In genomic region chr15:53644681-53645080, GRCh38 we compare ENCODE assay signal across 19 cellular contexts.
"Had no signal": no experiment of that assay in that cellular context is flagged by ENCODE, and none has a peak within 500 bp of the region (broad histone marks: within the 10 kb centered on the region; RNA-seq: fewer than 3 reads in every experiment).

No MANE protein-coding gene starts in this region.

- H3K4me1 Mint-ChIP-seq: activated CD4-positive, alpha-beta memory T cell treated with anti-CD3 and anti-CD28 coated beads, Interleukin-2, amount 10 ng/mL, durations not matched to agents 7 days and 5 days; activated naive CD4-positive, alpha-beta T cell treated with anti-CD3 and anti-CD28 coated beads, Interleukin-2, amount 50 U/mL, for 24 hours; stimulated activated naive B cell treated with anti-CD40 and anti-IgM and Interleukin-4, amounts not matched to agents 10 μg/mL and 1 μg/mL and 100 μg/mL, for 72 hours had no signal

- H3K4me3 ChIP-seq: adrenal gland, esophagus squamous epithelium, skin epidermis, tibial artery, vagina had no signal

- H3K27ac ChIP-seq: adrenal gland, esophagus squamous epithelium, skin epidermis, tibial artery, vagina had no signal

- H3K9me3 ChIP-seq: adrenal gland, esophagus squamous epithelium, tibial artery, vagina had no signal

- H3K27ac Mint-ChIP-seq: activated CD4-positive, alpha-beta memory T cell treated with anti-CD3 and anti-CD28 coated beads, Interleukin-2, amount 10 ng/mL, durations not matched to agents 7 days and 5 days; activated naive CD4-positive, alpha-beta T cell treated with anti-CD3 and anti-CD28 coated beads, Interleukin-2, amount 50 U/mL, for 24 hours; natural killer cell treated with Interleukin-12 subunit alpha and Interleukin-12 subunit beta and Interleukin-15 and Interleukin-18, amount 100 ng/mL, for 72 hours; progenitor cell of endocrine pancreas; stimulated activated naive B cell treated with anti-CD40 and anti-IgM and Interleukin-4, amounts not matched to agents 10 μg/mL and 1 μg/mL and 100 μg/mL, for 72 hours had no signal

- DNase-seq: activated CD4-positive, alpha-beta memory T cell treated with anti-CD3 and anti-CD28 coated beads, Interleukin-2, amount 10 ng/mL, durations not matched to agents 7 days and 5 days; activated CD4-positive, alpha-beta T cell treated with anti-CD3 and anti-CD28 coated beads for 4 hours; activated effector memory CD4-positive, alpha-beta T cell treated with anti-CD3 and anti-CD28 coated beads, Interleukin-2, amount 50 U/mL, for 16 hours; activated T-cell treated with anti-CD3 and anti-CD28 coated beads, Interleukin-2, amount 50 U/mL, for 4 hours; adrenal gland; esophagus squamous epithelium; hippocampal formation; left ventricle myocardium superior; mesendoderm; right cardiac atrium; stimulated activated CD4-positive, alpha-beta T cell treated with anti-CD3 and anti-CD28 coated beads, Interleukin-15, amount 100 ng/mL, for 24 hours; stimulated activated CD4-positive, alpha-beta T cell treated with anti-CD3 and anti-CD28 coated beads, Interleukin-4, amount 100 ng/mL, for 1 hour; stimulated activated naive B cell treated with anti-CD40 and anti-IgM and Interleukin-4, amounts not matched to agents 10 μg/mL and 1 μg/mL and 100 μg/mL, for 72 hours; tibial artery had no signal

- ATAC-seq: activated T-cell treated with anti-CD3 and anti-CD28 coated beads, Interleukin-2, amount 50 U/mL, for 4 hours; left ventricle myocardium superior; natural killer cell treated with Interleukin-12 subunit alpha and Interleukin-12 subunit beta and Interleukin-15 and Interleukin-18, amount 100 ng/mL, for 72 hours; right cardiac atrium; stimulated activated naive B cell treated with anti-CD40 and anti-IgM and Interleukin-4, amounts not matched to agents 10 μg/mL and 1 μg/mL and 100 μg/mL, for 72 hours had no signal

- H3K4me1 ChIP-seq: adrenal gland, esophagus squamous epithelium, tibial artery, vagina had no signal

- H3K36me3 ChIP-seq: adrenal gland, esophagus squamous epithelium, tibial artery, vagina had no signal

- H3K36me3 Mint-ChIP-seq: activated naive CD4-positive, alpha-beta T cell treated with anti-CD3 and anti-CD28 coated beads, Interleukin-2, amount 50 U/mL, for 24 hours; natural killer cell treated with Interleukin-12 subunit alpha and Interleukin-12 subunit beta and Interleukin-15 and Interleukin-18, amount 100 ng/mL, for 72 hours; stimulated activated naive B cell treated with anti-CD40 and anti-IgM and Interleukin-4, amounts not matched to agents 10 μg/mL and 1 μg/mL and 100 μg/mL, for 72 hours had no signal

- H3K27me3 Mint-ChIP-seq: activated CD4-positive, alpha-beta memory T cell treated with anti-CD3 and anti-CD28 coated beads, Interleukin-2, amount 10 ng/mL, durations not matched to agents 7 days and 5 days; natural killer cell treated with Interleukin-12 subunit alpha and Interleukin-12 subunit beta and Interleukin-15 and Interleukin-18, amount 100 ng/mL, for 72 hours; progenitor cell of endocrine pancreas had no signal

- H3K27me3 ChIP-seq: esophagus squamous epithelium, tibial artery, vagina had no signal

- H3K9me3 Mint-ChIP-seq: activated CD4-positive, alpha-beta memory T cell treated with anti-CD3 and anti-CD28 coated beads, Interleukin-2, amount 10 ng/mL, durations not matched to agents 7 days and 5 days; activated naive CD4-positive, alpha-beta T cell treated with anti-CD3 and anti-CD28 coated beads, Interleukin-2, amount 50 U/mL, for 24 hours; stimulated activated naive B cell treated with anti-CD40 and anti-IgM and Interleukin-4, amounts not matched to agents 10 μg/mL and 1 μg/mL and 100 μg/mL, for 72 hours had no signal

- H3K4me3 Mint-ChIP-seq: activated CD4-positive, alpha-beta memory T cell treated with anti-CD3 and anti-CD28 coated beads, Interleukin-2, amount 10 ng/mL, durations not matched to agents 7 days and 5 days; activated naive CD4-positive, alpha-beta T cell treated with anti-CD3 and anti-CD28 coated beads, Interleukin-2, amount 50 U/mL, for 24 hours; activated T-cell treated with anti-CD3 and anti-CD28 coated beads, Interleukin-2, amount 50 U/mL, for 4 hours; natural killer cell treated with Interleukin-12 subunit alpha and Interleukin-12 subunit beta and Interleukin-15 and Interleukin-18, amount 100 ng/mL, for 72 hours; stimulated activated naive B cell treated with anti-CD40 and anti-IgM and Interleukin-4, amounts not matched to agents 10 μg/mL and 1 μg/mL and 100 μg/mL, for 72 hours had no signal
